ENCODE assay signal across 18 cellular contexts in genomic region chr13:27081893-27082292, GRCh38.
"Had no signal": no experiment of that assay in that cellular context is flagged by ENCODE, and none has a peak within 500 bp of the region (broad histone marks: within the 10 kb centered on the region; RNA-seq: fewer than 3 reads in every experiment).

No MANE protein-coding gene starts in this region.

- DNase-seq: Kasumi-1, MM.1S, NCI-H1092 treated with DMSO at 0.1 percent for 48 hours, NCI-H1436, NCI-H187, NCI-H2029, NCI-H2081 treated with DMSO at 0.1 percent for 48 hours, NCI-H2171, NCI-H226, NCI-H446, NCI-H510A, NCI-H524 treated with DMSO at 0.1 percent for 48 hours, NCI-H69, NCI-H774, SHP77, SK-N-SH had no signal

- H3K9ac ChIP-seq: KMS-11, SK-N-SH had no signal

- H3K4me2 ChIP-seq: KMS-11, SK-N-SH had no signal

- H3K27ac ChIP-seq: KMS-11, RWPE1 had no signal
